Comparison of ENCODE assay signal across 13 cellular contexts in genomic region chr1:109514846-109515245, GRCh38. TPM values are rescaled to one million over a fixed set of nuclear protein-coding genes. Genes with fewer than 3 reads are reported as not detected.
DNase-seq lines count a peak whose midpoint lies in the region; ATAC-seq and TF ChIP-seq lines count a peak whose summit lies in the region.
"Had no signal": no experiment of that assay in that cellular context is flagged by ENCODE, and none has a peak within 500 bp of the region (broad histone marks: within the 10 kb centered on the region; RNA-seq: fewer than 3 reads in every experiment).

No MANE protein-coding gene starts in this region.

- H3K36me3 ChIP-seq in mammary epithelial cell (ENCODE audit: insufficient read depth, low read length) = no peaks in the 10 kb centered on the region
- H3K36me3 ChIP-seq in breast epithelium = no peaks in the 10 kb centered on the region
- H3K36me3 ChIP-seq in SJCRH30 = no peaks in the 10 kb centered on the region
- H3K36me3 ChIP-seq: BLaER1 treated with 17β-estradiol and CSF1 and Interleukin-3, amounts not matched to agents 10 nM and 100 nM had no signal

- H3K4me1 ChIP-seq in mammary epithelial cell (ENCODE audit: insufficient read depth, low read length) = peaks cover 2% of the 10 kb centered on the region
- no peaks in the 10 kb centered on the region for H3K4me1 ChIP-seq in breast epithelium
- H3K4me1 ChIP-seq in SJCRH30 = peaks cover 58% of the 10 kb centered on the region

- BruUV-seq in mammary epithelial cell (replicated peaks; lab: Mats Ljungman, UMichigan) = no TSS peak

- CTCF ChIA-PET in mammary epithelial cell (lab: Charles Lee; ENCODE audit: low non-redundant PET) = no interaction called here

- H4K20me1 ChIP-seq in mammary epithelial cell (ENCODE audit: insufficient read depth, low read length) = no peaks in the 10 kb centered on the region
- H4K20me1 ChIP-seq: BLaER1 treated with 17β-estradiol and CSF1 and Interleukin-3, amounts not matched to agents 10 nM and 100 nM had no signal

- 20% methylated on average over 2 of the region's 3 CpGs for WGBS in mammary epithelial cell (ENCODE audit: low coverage, missing lambda C conversion rate)

- no peak overlapping the region for H3K9ac ChIP-seq in mammary epithelial cell (ENCODE audit: insufficient read depth, low read length)
- H3K9ac ChIP-seq: BLaER1 treated with 17β-estradiol and CSF1 and Interleukin-3, amounts not matched to agents 10 nM and 100 nM had no signal

- intact Hi-C loops in mammary epithelial cell (cut with micrococcal nuclease) = no loop called here
- intact Hi-C loops in breast epithelium (cut with DNase I; ENCODE audit: low total_unique reads) = no loop called here

- no peak overlapping the region for H3K27ac ChIP-seq in mammary epithelial cell (ENCODE audit: insufficient read depth, low read depth, low read length)
- H3K27ac ChIP-seq in breast epithelium = no peak overlapping the region
- peak overlapping the region; percentile 72 for H3K27ac ChIP-seq in SJCRH30
- H3K27ac ChIP-seq: BLaER1 treated with 17β-estradiol and CSF1 and Interleukin-3, amounts not matched to agents 10 nM and 100 nM had no signal

- no peak overlapping the region for H3K4me2 ChIP-seq in mammary epithelial cell (ENCODE audit: insufficient read depth, low read depth, low read length)
- H3K4me2 ChIP-seq: BLaER1 treated with 17β-estradiol and CSF1 and Interleukin-3, amounts not matched to agents 10 nM and 100 nM had no signal

- H3K9me3 ChIP-seq in mammary epithelial cell (replicated peaks; ENCODE audit: insufficient read depth, low read length) (no peaks in the 10 kb centered on the region), breast epithelium (no peaks in the 10 kb centered on the region), SJCRH30 (replicated peaks) (no peaks in the 10 kb centered on the region)
- H3K9me3 ChIP-seq: BLaER1 treated with 17β-estradiol and CSF1 and Interleukin-3, amounts not matched to agents 10 nM and 100 nM had no signal

- H3K27me3 ChIP-seq in mammary epithelial cell (ENCODE audit: insufficient read depth, low read length) (no peaks in the 10 kb centered on the region), breast epithelium (no peaks in the 10 kb centered on the region), SJCRH30 (no peaks in the 10 kb centered on the region)

- dilution Hi-C loops in mammary epithelial cell (cut with HindIII; ENCODE audit: low sequenced_read_pairs) = no loop called here

- peak overlapping the region; percentile 3 for H2AFZ ChIP-seq in mammary epithelial cell (ENCODE audit: low read depth, low read length)

- DNase-seq in mammary epithelial cell (no peak), breast epithelium (ENCODE audit: low spot score in 2 of 2) (no peak), SJCRH30 (peak; percentile 64 to 74), kidney tubule cell (ENCODE audit: low spot score) (peak; percentile 41), NCI-H187 (lab: John Stamatoyannopoulos, UW) (no peak), superior temporal gyrus (ENCODE audit: extremely low spot score) (no peak)
- DNase-seq: ACHN; CD4-positive, CD25-positive, alpha-beta regulatory T cell; DMS53 had no signal

- no peak for TF ChIP-seq POLR2A in breast epithelium (IDR thresholded peaks at IDR 0.05)

- TF ChIP-seq CTCF in mammary epithelial cell (conservative IDR thresholded peaks at IDR 0.05 in 1 of 2, IDR thresholded peaks at IDR 0.05 in 1 of 2; ENCODE audit: extremely low read depth in 1 of 2, insufficient read depth in 1 of 2, low read depth in 1 of 2, low read length in 2 of 2) (no peak), breast epithelium (IDR thresholded peaks at IDR 0.05) (no peak)

- no peak for ATAC-seq in HG02798 (IDR thresholded peaks at IDR 0.05; ENCODE audit: poor library complexity, unreplicated experiment)

- H3K4me3 ChIP-seq in mammary epithelial cell (replicated peaks in 1 of 3; ENCODE audit: insufficient read depth in 1 of 3, low read depth in 2 of 3, low read length in 3 of 3) (no peak overlapping the region), breast epithelium (no peak overlapping the region), SJCRH30 (peak overlapping the region; percentile 15; the same call in 1 of the 2 replicates)
- H3K4me3 ChIP-seq: BLaER1 treated with 17β-estradiol and CSF1 and Interleukin-3, amounts not matched to agents 10 nM and 100 nM had no signal

- in situ Hi-C loops in mammary epithelial cell (cut with MboI; ENCODE audit: low sequenced_read_pairs in 2 of 2) = no loop called here

- no peaks in the 10 kb centered on the region for H3K79me2 ChIP-seq in mammary epithelial cell (ENCODE audit: insufficient read depth, low read length)

RNA-seq across cellular contexts. Expression of gene AMIGO1, which starts 5.3 kb away (rescaled TPM):
- total RNA-seq in mammary epithelial cell (1 to 10 TPM; 1.8 TPM), breast epithelium (1 to 10 TPM; 3.0 to 9.5 (median 6.4) TPM)
- polyA plus RNA-seq in mammary epithelial cell = 0.10 TPM
- not detected for polyA minus RNA-seq in mammary epithelial cell
- total RNA-seq in SJCRH30 (2014; rRNA removed; shearing (Covaris generic)) = 0.58 and 0.59 TPM in 2 replicates
- total RNA-seq: A172 had no signal

RNA-seq across cellular contexts. Expression of gene CYB561D1, which starts 21.0 kb away (rescaled TPM):
- total RNA-seq in mammary epithelial cell (1 to 10 TPM; 7.3 to 7.7 TPM), breast epithelium (1 to 10 TPM; 6.6 to 9.1 (median 8.2) TPM)
- 4.6 TPM for polyA plus RNA-seq in mammary epithelial cell
- polyA minus RNA-seq in mammary epithelial cell = 2.9 TPM
- total RNA-seq in SJCRH30 (2014; rRNA removed; shearing (Covaris generic)) = 8.4 and 9.7 TPM in 2 replicates

RNA-seq across cellular contexts. Expression of gene GPR61, which starts 24.8 kb away (rescaled TPM):
- total RNA-seq in mammary epithelial cell (under 1 TPM in 1 of 2 donors, not detected in 1; under 0.01 TPM), breast epithelium (not detected)
- polyA plus RNA-seq in mammary epithelial cell = not detected
- not detected for polyA minus RNA-seq in mammary epithelial cell
- 0.20 and 0.57 TPM in 2 replicates for total RNA-seq in SJCRH30 (2014; rRNA removed; shearing (Covaris generic))
- total RNA-seq: A172, HT1080 had no signal

RNA-seq across cellular contexts. Expression of gene ATXN7L2, which starts 31.1 kb away (rescaled TPM):
- total RNA-seq in mammary epithelial cell = 1 to 10 TPM in 1 of 2 donors, under 1 TPM in 1; 0.83 to 4.3 TPM
- 2.4 TPM for polyA plus RNA-seq in mammary epithelial cell
- 6.0 TPM for polyA minus RNA-seq in mammary epithelial cell
- total RNA-seq in breast epithelium = 1 to 10 TPM; 2.4 to 4.1 (median 2.9) TPM
- 7.0 and 9.1 TPM in 2 replicates for total RNA-seq in SJCRH30 (2014; rRNA removed; shearing (Covaris generic))

RNA-seq across cellular contexts. Expression of gene GNAI3, which starts 33.6 kb away (rescaled TPM):
- total RNA-seq in mammary epithelial cell (10 to 100 TPM; 12.0 to 15.5 TPM), breast epithelium (1 to 10 TPM; 5.9 to 6.9 (median 6.2) TPM)
- polyA plus RNA-seq in mammary epithelial cell = 8.2 TPM
- polyA minus RNA-seq in mammary epithelial cell = 15.2 TPM
- 12.2 and 13.4 TPM in 2 replicates for total RNA-seq in SJCRH30 (2014; rRNA removed; shearing (Covaris generic))

Comparison
In these comparisons a context has a peak if more than half of its experiments do, and no peak if none do; other contexts are left out.
1. DNase-seq: peak in SJCRH30 (2 of 2) and kidney tubule cell (single experiment); none in mammary epithelial cell (single experiment), breast epithelium (0 of 2), NCI-H187 (0 of 2) and superior temporal gyrus (single experiment).